14 cellular contexts compared by ENCODE assay signal in genomic region chr4:1991596-1992434, GRCh38. TPM values are rescaled to one million over a fixed set of nuclear protein-coding genes. Genes with fewer than 3 reads are reported as not detected.
DNase-seq lines count a peak whose midpoint lies in the region; ATAC-seq and TF ChIP-seq lines count a peak whose summit lies in the region.
"Had no signal": no experiment of that assay in that cellular context is flagged by ENCODE, and none has a peak within 500 bp of the region (broad histone marks: within the 10 kb centered on the region; RNA-seq: fewer than 3 reads in every experiment).

No MANE protein-coding gene starts in this region.

- H3K27ac Mint-ChIP-seq in activated CD4-positive, alpha-beta T cell treated with anti-CD3 and anti-CD28 coated beads, Interleukin-2, amount 10 ng/mL, durations not matched to agents 24 days and 14 days, result no peak overlapping the region
- H3K27ac Mint-ChIP-seq: HFFc6 had no signal

- no peak for TF ChIP-seq CTCF in GM20000 (IDR thresholded peaks at IDR 0.05; ENCODE audit: extremely low read depth, missing control alignments)

- no peak overlapping the region for H3K4me3 Mint-ChIP-seq in activated CD4-positive, alpha-beta T cell treated with anti-CD3 and anti-CD28 coated beads, Interleukin-2, amount 10 ng/mL, durations not matched to agents 24 days and 14 days
- H3K4me3 Mint-ChIP-seq: central memory CD8-positive, alpha-beta T cell; HFFc6 had no signal

- DNase-seq in G401 (ENCODE audit: low spot score), result peak; percentile 44
- peak; percentile 36 to 76 for DNase-seq in NCI-H526 (lab: John Stamatoyannopoulos, UW)
- peak; percentile 60 for DNase-seq in iPS-NIHi11 (ENCODE audit: low spot score)
- DNase-seq in posterior vena cava (ENCODE audit: low spot score), result peak; percentile 70
- no peak for DNase-seq in GM20000 (ENCODE audit: low spot score)
- DNase-seq in activated CD4-positive, alpha-beta T cell treated with anti-CD3 and anti-CD28 coated beads, Interleukin-2, amount 10 ng/mL, durations not matched to agents 24 days and 14 days, result no peak
- DNase-seq in hepatic stellate cell (ENCODE audit: low spot score), result no peak
- DNase-seq: activated CD4-positive, alpha-beta T cell treated with anti-CD3 and anti-CD28 coated beads, Interleukin-2, amount 50 U/mL, for 1 hour; BE2C; HFFc6; NCI-H2029 treated with DMSO at 0.1 percent for 48 hours; stimulated activated CD4-positive, alpha-beta T cell treated with anti-CD3 and anti-CD28 coated beads, Interleukin-1b, Interleukin-23, amount 100 ng/mL, for 48 hours had no signal

- peaks cover 30% of the 10 kb centered on the region for H3K36me3 Mint-ChIP-seq in activated CD4-positive, alpha-beta T cell treated with anti-CD3 and anti-CD28 coated beads, Interleukin-2, amount 10 ng/mL, durations not matched to agents 24 days and 14 days (ENCODE audit: low read depth)

- intact Hi-C loops in posterior vena cava (cut with DNase I), result loop anchor here in 1 of 2 donors (5.0 kb wide), 1 partner anchor 1380 kb away; no protein-coding TSS in a partner anchor
- intact Hi-C loops in activated CD4-positive, alpha-beta T cell treated with anti-CD3 and anti-CD28 coated beads, Interleukin-2, amount 10 ng/mL, durations not matched to agents 24 days and 14 days (cut with micrococcal nuclease), result no loop called here

- H3K4me1 Mint-ChIP-seq in activated CD4-positive, alpha-beta T cell treated with anti-CD3 and anti-CD28 coated beads, Interleukin-2, amount 10 ng/mL, durations not matched to agents 24 days and 14 days, result peaks cover 1% of the 10 kb centered on the region

- H3K9me3 Mint-ChIP-seq in activated CD4-positive, alpha-beta T cell treated with anti-CD3 and anti-CD28 coated beads, Interleukin-2, amount 10 ng/mL, durations not matched to agents 24 days and 14 days, result no peaks in the 10 kb centered on the region
- H3K9me3 Mint-ChIP-seq: central memory CD8-positive, alpha-beta T cell had no signal

- in situ Hi-C loops in G401 (cut with HindIII; ENCODE audit: low sequenced_read_pairs), result no loop called here

- no peaks in the 10 kb centered on the region for H3K27me3 Mint-ChIP-seq in activated CD4-positive, alpha-beta T cell treated with anti-CD3 and anti-CD28 coated beads, Interleukin-2, amount 10 ng/mL, durations not matched to agents 24 days and 14 days
- H3K27me3 Mint-ChIP-seq: central memory CD8-positive, alpha-beta T cell had no signal

- ATAC-seq in HG02678 (IDR thresholded peaks at IDR 0.05; ENCODE audit: unreplicated experiment), result no peak

RNA-seq across cellular contexts. Expression of gene NELFA, which starts 17.0 kb away (rescaled TPM):
- total RNA-seq in G401 (2014; rRNA removed; shearing (Covaris generic)), result 32.5 and 38.1 TPM in 2 replicates
- 10 to 100 TPM; 16.2 to 17.3 TPM for total RNA-seq in posterior vena cava
- 51.1 and 57.4 TPM in 2 replicates for total RNA-seq in activated CD4-positive, alpha-beta T cell treated with anti-CD3 and anti-CD28 coated beads, Interleukin-2, amount 10 ng/mL, durations not matched to agents 24 days and 14 days

Comparison
In these comparisons a context has a peak if more than half of its experiments do, and no peak if none do; other contexts are left out.
1. DNase-seq: peak in G401 (single experiment), NCI-H526 (2 of 2), iPS-NIHi11 (single experiment) and posterior vena cava (single experiment); none in GM20000 (single experiment), activated CD4-positive, alpha-beta T cell treated with anti-CD3 and anti-CD28 coated beads, Interleukin-2, amount 10 ng/mL, durations not matched to agents 24 days and 14 days (single experiment) and hepatic stellate cell (single experiment).